Comparison of ENCODE assay signal across 13 cellular contexts in the genomic region with DNA sequence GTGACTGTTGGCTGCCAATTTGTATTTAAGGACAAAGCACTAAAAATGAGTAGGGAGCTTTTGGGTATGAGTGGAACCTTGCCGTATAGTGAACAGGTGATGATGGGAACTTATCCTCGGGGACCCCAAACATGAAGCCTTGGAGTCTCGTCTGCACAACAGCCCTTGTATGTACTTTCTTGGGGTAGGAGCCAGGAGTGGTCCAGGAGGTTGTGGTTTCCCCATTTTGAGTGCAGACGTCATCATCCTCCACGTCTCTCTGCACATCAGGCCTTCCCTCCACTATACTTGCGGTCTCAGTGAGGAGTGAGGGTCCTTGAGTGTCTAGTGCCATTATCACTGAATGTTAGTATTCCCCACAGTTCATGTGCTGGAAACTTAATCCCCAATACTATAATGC.
"Had no signal": no experiment of that assay in that cellular context is flagged by ENCODE, and none has a peak within 500 bp of the region (broad histone marks: within the 10 kb centered on the region; RNA-seq: fewer than 3 reads in every experiment).

No MANE protein-coding gene starts in this region.

- H3K4me1 Mint-ChIP-seq: activated CD4-positive, alpha-beta memory T cell treated with anti-CD3 and anti-CD28 coated beads, Interleukin-2, amount 10 ng/mL, durations not matched to agents 7 days and 5 days; naive thymus-derived CD4-positive, alpha-beta T cell; stimulated activated naive B cell treated with anti-CD40 and anti-IgM and Interleukin-4, amounts not matched to agents 10 μg/mL and 1 μg/mL and 100 μg/mL, for 72 hours had no signal

- H3K36me3 ChIP-seq: thyroid gland, uterus had no signal

- H3K4me3 Mint-ChIP-seq: activated CD4-positive, alpha-beta memory T cell treated with anti-CD3 and anti-CD28 coated beads, Interleukin-2, amount 10 ng/mL, durations not matched to agents 7 days and 5 days; activated naive CD8-positive, alpha-beta T cell; effector memory CD8-positive, alpha-beta T cell; naive thymus-derived CD4-positive, alpha-beta T cell; stimulated activated naive B cell treated with anti-CD40 and anti-IgM and Interleukin-4, amounts not matched to agents 10 μg/mL and 1 μg/mL and 100 μg/mL, for 72 hours had no signal

- DNase-seq: activated CD4-positive, alpha-beta T cell treated with anti-CD3 and anti-CD28 coated beads for 48 hours; activated CD4-positive, CD25-positive, alpha-beta regulatory T cell; dermis blood vessel endothelial cell; effector memory CD8-positive, alpha-beta T cell; mesendoderm; stimulated activated naive B cell treated with anti-CD40 and anti-IgM and Interleukin-4, amounts not matched to agents 10 μg/mL and 1 μg/mL and 100 μg/mL, for 72 hours; T-helper 1 cell; T1000; thyroid gland had no signal

- H3K27me3 ChIP-seq: thyroid gland, uterus had no signal

- H3K9me3 ChIP-seq: thyroid gland, uterus had no signal

- H3K27ac Mint-ChIP-seq: activated CD4-positive, alpha-beta memory T cell treated with anti-CD3 and anti-CD28 coated beads, Interleukin-2, amount 10 ng/mL, durations not matched to agents 7 days and 5 days; activated naive CD8-positive, alpha-beta T cell; effector memory CD8-positive, alpha-beta T cell; naive thymus-derived CD4-positive, alpha-beta T cell; stimulated activated naive B cell treated with anti-CD40 and anti-IgM and Interleukin-4, amounts not matched to agents 10 μg/mL and 1 μg/mL and 100 μg/mL, for 72 hours had no signal

- H3K27ac ChIP-seq: thyroid gland, uterus had no signal

- H3K9me3 Mint-ChIP-seq: activated CD4-positive, alpha-beta memory T cell treated with anti-CD3 and anti-CD28 coated beads, Interleukin-2, amount 10 ng/mL, durations not matched to agents 7 days and 5 days; effector memory CD8-positive, alpha-beta T cell had no signal

- H3K27me3 Mint-ChIP-seq: activated CD4-positive, alpha-beta memory T cell treated with anti-CD3 and anti-CD28 coated beads, Interleukin-2, amount 10 ng/mL, durations not matched to agents 7 days and 5 days; stimulated activated naive B cell treated with anti-CD40 and anti-IgM and Interleukin-4, amounts not matched to agents 10 μg/mL and 1 μg/mL and 100 μg/mL, for 72 hours had no signal

- H3K4me1 ChIP-seq: thyroid gland, uterus had no signal

- ATAC-seq: effector memory CD8-positive, alpha-beta T cell; naive thymus-derived CD4-positive, alpha-beta T cell; stimulated activated naive B cell treated with anti-CD40 and anti-IgM and Interleukin-4, amounts not matched to agents 10 μg/mL and 1 μg/mL and 100 μg/mL, for 72 hours had no signal

- H3K4me3 ChIP-seq: thyroid gland, uterus had no signal
